In genomic region chr22:39229075-39229474, GRCh38 we compare ENCODE assay signal across 1 cellular context.
TF ChIP-seq lines count a peak whose summit lies in the region.

No MANE protein-coding gene starts in this region.

TF ChIP-seq in HCT116, 20 proteins besides CTCF, POLR2A, EP300 and RAD21 (continued from another document):
- no peak for TF ChIP-seq FOSL1 (IDR thresholded peaks at IDR 0.05; ENCODE audit: low read depth)
